Comparison of ENCODE assay signal across 8 cellular contexts in genomic region chr17:35795007-35795870, GRCh38. TPM values are rescaled to one million over a fixed set of nuclear protein-coding genes. Genes with fewer than 3 reads are reported as not detected.
A peak's percentile ranks its signal among the peaks of the same experiment; 100 is the strongest.
DNase-seq lines count a peak whose midpoint lies in the region; ATAC-seq, FAIRE-seq and TF ChIP-seq lines count a peak whose summit lies in the region.

Gene MMP28 (minus strand): TSS chr17:35795641. CDS start chr17:35795377, 264 bp downstream.

- H3K4me1 ChIP-seq in GM12878 (ENCODE audit: control insufficient read depth, insufficient read depth, low read length) (peaks cover 4% of the 10 kb centered on the region), iPS-20b (ENCODE audit: insufficient read depth, low read length) (no peaks in the 10 kb centered on the region), small intestine (ENCODE audit: control insufficient read depth in 2 of 2, insufficient read depth in 1 of 2, low read depth in 1 of 2, low read length in 1 of 2) (peaks cover 0 to 2% of the 10 kb centered on the region in 2 donors)

- SMC1A ChIA-PET in GM12878 (lab: Charles Lee; ENCODE audit: uncharacterized antibody, unreplicated experiment), result no interaction called here

- H3K4me2 ChIP-seq in GM12878 (ENCODE audit: control insufficient read depth, insufficient read depth), result peak within 1 kb of the TSS; percentile 60

- no peak for TF ChIP-seq RAD21 in GM12878 (IDR thresholded peaks at IDR 0.05; ENCODE audit: insufficient read depth, low read depth, low read length)

- no TSS peak for BruUV-seq in GM12878 (replicated peaks; lab: Mats Ljungman, UMichigan)

- in situ Hi-C loops in GM12878 (cut with MboI), result no loop called here

- DNase-seq in NCI-H1092 treated with DMSO at 0.1 percent for 48 hours (lab: John Stamatoyannopoulos, UW), result peak; percentile 19
- no peak for DNase-seq in NCI-H1092 (lab: John Stamatoyannopoulos, UW)
- DNase-seq in SK-N-MC (ENCODE audit: low read depth, low spot score), result no peak
- no peak for DNase-seq in GM12878 (ENCODE audit: low read depth, low spot score)
- DNase-seq in small intestine, result peak; percentile 83
- no peak for DNase-seq in urothelium cell line (ENCODE audit: low spot score)

- H3K4me3 ChIP-seq in SK-N-MC (peak within 1 kb of the TSS; percentile 70), GM12878 (no peak within 1 kb of the TSS), iPS-20b (ENCODE audit: low read length) (peak within 1 kb of the TSS; percentile 64), small intestine (ENCODE audit: low read depth in 1 of 2, low read length in 2 of 2) (peak within 1 kb of the TSS; percentile 41 to 87)

- no peak within 1 kb of the TSS for H3K27ac ChIP-seq in SK-N-MC
- H3K27ac ChIP-seq in GM12878 (ENCODE audit: control insufficient read depth, insufficient read depth), result no peak within 1 kb of the TSS
- no peak within 1 kb of the TSS for H3K27ac ChIP-seq in iPS-20b (ENCODE audit: low read length)
- peak within 1 kb of the TSS in 1 of 2 donors; percentile 68 for H3K27ac ChIP-seq in small intestine (ENCODE audit: low read depth in 1 of 2, low read length in 1 of 2)

- no peaks in the 10 kb centered on the region for H3K79me2 ChIP-seq in GM12878 (ENCODE audit: control insufficient read depth, insufficient read depth, low read length)

- H3K9me3 ChIP-seq in SK-N-MC (ENCODE audit: low read depth, low read length) (no peaks in the 10 kb centered on the region), GM12878 (replicated peaks; ENCODE audit: control insufficient read depth, insufficient read depth, low read length) (no peaks in the 10 kb centered on the region), iPS-20b (ENCODE audit: insufficient read depth, low read depth, low read length) (no peaks in the 10 kb centered on the region), small intestine (ENCODE audit: control insufficient read depth, low read depth) (no peaks in the 10 kb centered on the region)

- H4K20me1 ChIP-seq in GM12878 (ENCODE audit: control insufficient read depth, insufficient read depth), result no peaks in the 10 kb centered on the region; the same call in 1 of the 2 replicates

- H3K36me3 ChIP-seq in SK-N-MC (ENCODE audit: insufficient read depth, low read length) (no peaks in the 10 kb centered on the region), GM12878 (ENCODE audit: control insufficient read depth in 2 of 2, insufficient read depth in 2 of 2, low read length in 1 of 2) (no peaks in the 10 kb centered on the region), iPS-20b (ENCODE audit: insufficient read depth, low read depth, low read length) (no peaks in the 10 kb centered on the region), small intestine (ENCODE audit: control insufficient read depth in 2 of 2, insufficient read depth in 2 of 2, low read length in 2 of 2) (no peaks in the 10 kb centered on the region)

- 12% methylated on average over 57 of the region's 89 CpGs for WGBS in GM12878 (ENCODE audit: insufficient coverage, insufficient replicate concordance, low lambda C conversion rate, missing lambda C conversion rate)
- WGBS in small intestine, 3 donors, result 1% methylated on average over 49 to 89 of the region's 89 CpGs

- POLR2A ChIA-PET in GM12878 (lab: Charles Lee), result no interaction called here

- H3K9ac ChIP-seq in SK-N-MC (ENCODE audit: insufficient read length), result no peak within 1 kb of the TSS
- H3K9ac ChIP-seq in GM12878 (ENCODE audit: control insufficient read depth, insufficient read depth, low read length), result no peak within 1 kb of the TSS
- no peak within 1 kb of the TSS for H3K9ac ChIP-seq in iPS-20b (ENCODE audit: low read depth, low read length)

- RAD21 ChIA-PET in GM12878 (lab: Charles Lee; ENCODE audit: unreplicated experiment), result no interaction called here

- peak; percentile 60 for ATAC-seq in GM12878
- ATAC-seq in GM19463 (IDR thresholded peaks at IDR 0.05; ENCODE audit: unreplicated experiment), result no peak

- FAIRE-seq in GM12878 (lab: Jason Lieb, UNC) (no peak), small intestine (lab: Jason Lieb, UNC) (no peak), urothelium cell line (lab: Jason Lieb, UNC) (no peak)

- TF ChIP-seq EP300 in GM12878 (IDR thresholded peaks at IDR 0.05; ENCODE audit: borderline replicate concordance in 1 of 2, control insufficient read depth in 1 of 2, low read depth in 2 of 2, low read length in 2 of 2), result no peak

- TF ChIP-seq CTCF in GM12878 (IDR thresholded peaks at IDR 0.05 in 2 of 3, conservative IDR thresholded peaks at IDR 0.05 in 1 of 3; ENCODE audit: control insufficient read depth in 2 of 3, extremely low read depth in 1 of 3, insufficient read depth in 1 of 3, low read depth in 3 of 3, low read length in 3 of 3), result no peak

- peak within 1 kb of the TSS; percentile 16; the same call in 1 of the 2 replicates for H2AFZ ChIP-seq in GM12878 (ENCODE audit: control insufficient read depth, low read depth, low read length)

- intact Hi-C loops in GM12878 (cut with micrococcal nuclease; ENCODE audit: unreplicated experiment), result no loop called here

- peaks cover 8 to 16% of the 10 kb centered on the region in 2 experiments for H3K27me3 ChIP-seq in GM12878 (replicated peaks in 1 of 2; ENCODE audit: control insufficient read depth in 2 of 2, insufficient read depth in 2 of 2, low read length in 1 of 2)
- H3K27me3 ChIP-seq in iPS-20b (ENCODE audit: insufficient read depth, low read length), result peaks cover 92% of the 10 kb centered on the region
- peaks cover 0 to 6% of the 10 kb centered on the region in 2 donors for H3K27me3 ChIP-seq in small intestine (ENCODE audit: control insufficient read depth in 2 of 2, insufficient read depth in 2 of 2, low read length in 2 of 2)

- no peak for TF ChIP-seq POLR2A in GM12878 (IDR thresholded peaks at IDR 0.05; ENCODE audit: low read depth, low read length)

- CTCF ChIA-PET in GM12878 (lab: Yijun Ruan, JAX), result interaction anchor here (0.5 to 2.0 kb wide), 3 partner anchors 31 to 34 kb away, joined by 3 to 9 read pairs (median 3); partner anchors contain the start of gene C17orf50

TF ChIP-seq in GM12878, 131 proteins besides CTCF, POLR2A, EP300 and RAD21:
- no peak for TF ChIP-seq HDGF (IDR thresholded peaks at IDR 0.05)
- peak in 1 of 2 experiments; percentile 46; a peak in 1 of 3 replicates for TF ChIP-seq EGR1 (IDR thresholded peaks at IDR 0.05; ENCODE audit: borderline replicate concordance in 1 of 2, low read depth in 2 of 2, low read length in 2 of 2)
- TF ChIP-seq HDAC6 (IDR thresholded peaks at IDR 0.05; ENCODE audit: unreplicated experiment), result peak; percentile 90
- TF ChIP-seq IRF3 (IDR thresholded peaks at IDR 0.05), result no peak
- TF ChIP-seq BMI1 (IDR thresholded peaks at IDR 0.05; ENCODE audit: borderline replicate concordance), result no peak
- TF ChIP-seq CREM (IDR thresholded peaks at IDR 0.05; ENCODE audit: low read depth), result no peak
- no peak for TF ChIP-seq MLLT1 (IDR thresholded peaks at IDR 0.05)
- no peak for TF ChIP-seq NR2C2 (IDR thresholded peaks at IDR 0.05; ENCODE audit: borderline replicate concordance, control insufficient read depth, insufficient read length, low read depth)
TF ChIP-seq in GM12878: peak in this region for 2.

RNA-seq across cellular contexts. Expression of gene MMP28, which starts in this region (rescaled TPM):
- total RNA-seq in GM12878 (2013; cell fraction: nucleolus; rRNA removed), result not detected in 2 replicates
- total RNA-seq in GM12878 (2014; rRNA removed), result not detected in 2 replicates
- total RNA-seq in GM12878 (2014; rRNA removed; fragmentation: Illumina TruSeq; extraction: Trizol), result not detected in 2 replicates
- total RNA-seq in GM12878 (2021), result not detected in 2 replicates
- polyA plus RNA-seq in GM12878 (2011; ENCODE audit: low read depth), result not detected
- not detected in 2 replicates for polyA plus RNA-seq in GM12878 (2011; rRNA removed)
- not detected in 2 replicates for polyA plus RNA-seq in GM12878 (2011; cell fraction: cytosol; rRNA removed)
- not detected in 2 replicates for polyA plus RNA-seq in GM12878 (2011; cell fraction: nucleus; rRNA removed)
- not detected in 2 replicates for polyA plus RNA-seq in GM12878 (2012)
- not detected in 2 replicates for polyA plus RNA-seq in GM12878 (2014; fragmentation: Illumina TruSeq; extraction: Trizol)
- not detected for polyA plus RNA-seq in GM12878 (2014; fragmentation: Nextera tagmentation; extraction: Ambion mirVana)
- polyA plus RNA-seq in GM12878 (2014; rRNA removed), result not detected in 2 replicates
- polyA plus RNA-seq in GM12878 (2016; fragmentation: Nextera tagmentation; extraction: Ambion mirVana), result not detected
- polyA minus RNA-seq in GM12878 (2011; rRNA and poly(A)+ RNA removed), result not detected in 2 replicates
- polyA minus RNA-seq in GM12878 (2011; cell fraction: cytosol; rRNA and poly(A)+ RNA removed), result 1.9 TPM in 1 of 2 replicates, not detected in the other
- not detected in 2 replicates for polyA minus RNA-seq in GM12878 (2011; cell fraction: nucleus; rRNA and poly(A)+ RNA removed)
- 10 to 100 TPM; 18.6 to 30.5 (median 29.3) TPM for polyA plus RNA-seq in small intestine

Comparison
In these comparisons a context has a peak if more than half of its experiments do, and no peak if none do; other contexts are left out.
1. RNA of gene MMP28 (polyA plus RNA-seq): 18.6 to 30.5 TPM in small intestine; not detected in GM12878; every median in the first group is over 10 times any median in the second.
2. DNase-seq: peak in NCI-H1092 treated with DMSO at 0.1 percent for 48 hours (single experiment) and small intestine (single experiment); none in NCI-H1092 (single experiment), SK-N-MC (single experiment), GM12878 (single experiment) and urothelium cell line (single experiment).